14 cellular contexts compared by ENCODE assay signal in the genomic region with DNA sequence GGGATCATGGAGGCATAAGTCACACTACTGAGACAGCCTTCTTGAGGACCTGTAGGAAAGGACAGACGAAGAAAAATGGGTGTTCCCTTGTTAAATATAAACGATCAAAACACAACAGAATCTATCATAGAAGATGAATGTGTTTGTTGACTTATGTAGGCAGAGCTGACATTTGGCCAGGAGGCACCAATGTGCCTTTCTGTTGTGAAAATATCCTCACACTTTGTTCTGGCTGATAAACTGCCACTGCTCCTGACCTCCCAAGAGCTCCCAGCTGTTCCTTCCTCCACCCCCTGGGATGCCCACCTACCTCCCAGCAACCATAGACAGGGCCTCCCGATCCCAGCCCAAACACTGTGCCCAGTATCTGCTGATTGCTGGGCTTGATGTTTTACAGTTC.
DNase-seq lines count a peak whose midpoint lies in the region; ATAC-seq, FAIRE-seq and TF ChIP-seq lines count a peak whose summit lies in the region.
"Had no signal": no experiment of that assay in that cellular context is flagged by ENCODE, and none has a peak within 500 bp of the region (broad histone marks: within the 10 kb centered on the region; RNA-seq: fewer than 3 reads in every experiment).

No MANE protein-coding gene starts in this region.

- WGBS in GM23248 (ENCODE audit: low coverage in 1 of 2, low lambda C conversion rate in 2 of 2, missing lambda C conversion rate in 2 of 2), 2 experiments = 3 to 9% methylated on average over 3 of the region's 3 CpGs

- H3F3A ChIP-seq in GM23248 (ENCODE audit: insufficient read depth) = no peaks in the 10 kb centered on the region

- H3K36me3 ChIP-seq in HEK293 (ENCODE audit: control insufficient read depth in 2 of 2, insufficient read depth in 1 of 2, low read length in 2 of 2) (peaks cover 0 to 11% of the 10 kb centered on the region in 2 experiments; a peak in 2 of 3 replicates), bronchial epithelial cell (ENCODE audit: control insufficient read depth, insufficient read depth, low read length) (peaks cover 1% of the 10 kb centered on the region), GM23248 (ENCODE audit: low read depth) (no peaks in the 10 kb centered on the region)

- POLR2A ChIA-PET in HEK293 (lab: Yijun Ruan, JAX) = no interaction called here

- H3K4me2 ChIP-seq in GM23248 (ENCODE audit: unreplicated experiment) = no peak overlapping the region

- FAIRE-seq in bronchial epithelial cell (lab: Jason Lieb, UNC) = peak; percentile 7
- FAIRE-seq: A204.1, GM12878, GM18507 had no signal

- H3K9me2 ChIP-seq in GM23248 (ENCODE audit: insufficient read depth) = no peaks in the 10 kb centered on the region

- TF ChIP-seq CTCF in HEK293 (tag by site-specific recombination; IDR thresholded peaks at IDR 0.05) (no peak), bronchial epithelial cell (IDR thresholded peaks at IDR 0.05; ENCODE audit: insufficient read depth, low read length, severe bottlenecking) (no peak)

- H3K27ac ChIP-seq in HEK293 (ENCODE audit: extremely low read depth, low read depth, low read length) (no peak overlapping the region), layer of hippocampus (ENCODE audit: low read depth, low read length) (peak overlapping the region; percentile 33), temporal lobe (ENCODE audit: low read depth, low read length) (peak overlapping the region; percentile 14), GM23248 (no peak overlapping the region)

- ATAC-seq in GM18520 (IDR thresholded peaks at IDR 0.05; ENCODE audit: unreplicated experiment) (no peak), HG02642 (IDR thresholded peaks at IDR 0.05; ENCODE audit: poor library complexity, unreplicated experiment) (no peak)
- ATAC-seq: GM12878 had no signal

- no peak overlapping the region for H3K4me3 ChIP-seq in HEK293 (ENCODE audit: low read depth, low read length)
- no peak overlapping the region for H3K4me3 ChIP-seq in bronchial epithelial cell (ENCODE audit: low read depth, low read length)
- H3K4me3 ChIP-seq in GM23248 = no peak overlapping the region
- H3K4me3 ChIP-seq: GM12878 had no signal

- no peak overlapping the region for H2AFZ ChIP-seq in GM23248

- DNase-seq in bronchial epithelial cell (ENCODE audit: low read depth) = no peak
- no peak for DNase-seq in GM23248
- DNase-seq: C1 segment of cervical spinal cord; CD4-positive, alpha-beta T cell; DMS79; HCEC 1CT had no signal

- H3K27me3 ChIP-seq in bronchial epithelial cell (ENCODE audit: control insufficient read depth, insufficient read depth, low read length) = no peaks in the 10 kb centered on the region
- H3K27me3 ChIP-seq in layer of hippocampus (ENCODE audit: control insufficient read depth, insufficient read depth, low read length) = no peaks in the 10 kb centered on the region
- no peaks in the 10 kb centered on the region for H3K27me3 ChIP-seq in GM23248 (replicated peaks; ENCODE audit: insufficient read depth)

- H3K9me3 ChIP-seq in HEK293 (ENCODE audit: control insufficient read depth, insufficient read depth, low read depth, low read length) (no peaks in the 10 kb centered on the region), GM23248 (ENCODE audit: low read depth) (no peaks in the 10 kb centered on the region)

- H4K20me1 ChIP-seq in GM23248 (ENCODE audit: insufficient read depth) = no peaks in the 10 kb centered on the region

- CTCF ChIA-PET in HEK293 (lab: Yijun Ruan, JAX) = no interaction called here

- in situ Hi-C loops in GM23248 (cut with MboI) = no loop called here

- H3K4me1 ChIP-seq in HEK293 (ENCODE audit: control insufficient read depth, insufficient read depth, low read length) = no peaks in the 10 kb centered on the region
- H3K4me1 ChIP-seq in GM23248 (ENCODE audit: insufficient read depth) = no peaks in the 10 kb centered on the region

- H3K79me2 ChIP-seq in GM23248 (ENCODE audit: insufficient read depth) = no peaks in the 10 kb centered on the region

- H3K9ac ChIP-seq in GM23248 = no peak overlapping the region

TF ChIP-seq in HEK293, 187 proteins besides CTCF, POLR2A, EP300 and RAD21:
- TF ChIP-seq ZNF426 (tag by site-specific recombination; IDR thresholded peaks at IDR 0.05) (no peak), GLIS1 (tag by site-specific recombination; IDR thresholded peaks at IDR 0.05) (peak; percentile 30; the same call in 1 of the 2 replicates), ZNF473 (tag by site-specific recombination; IDR thresholded peaks at IDR 0.05) (no peak), ZNF341 (tag by site-specific recombination; IDR thresholded peaks at IDR 0.05; ENCODE audit: low read depth) (peak; percentile 66)
- TF ChIP-seq, protein P1, sequence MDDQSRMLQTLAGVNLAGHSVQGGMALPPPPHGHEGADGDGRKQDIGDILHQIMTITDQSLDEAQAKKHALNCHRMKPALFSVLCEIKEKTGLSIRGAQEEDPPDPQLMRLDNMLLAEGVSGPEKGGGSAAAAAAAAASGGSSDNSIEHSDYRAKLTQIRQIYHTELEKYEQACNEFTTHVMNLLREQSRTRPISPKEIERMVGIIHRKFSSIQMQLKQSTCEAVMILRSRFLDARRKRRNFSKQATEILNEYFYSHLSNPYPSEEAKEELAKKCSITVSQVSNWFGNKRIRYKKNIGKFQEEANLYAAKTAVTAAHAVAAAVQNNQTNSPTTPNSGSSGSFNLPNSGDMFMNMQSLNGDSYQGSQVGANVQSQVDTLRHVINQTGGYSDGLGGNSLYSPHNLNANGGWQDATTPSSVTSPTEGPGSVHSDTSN (CRISPR knock-in tag; IDR thresholded peaks at IDR 0.05) = no peak

Comparison
In these comparisons a context has a peak if more than half of its experiments do, and no peak if none do; other contexts are left out.
1. H3K27ac ChIP-seq: peak in layer of hippocampus (single experiment) and temporal lobe (single experiment); none in HEK293 (single experiment) and GM23248 (single experiment).